Comparison of ENCODE assay signal across 8 cellular contexts in genomic region chr9:134344068-134344820, GRCh38. TPM values are rescaled to one million over a fixed set of nuclear protein-coding genes. Genes with fewer than 3 reads are reported as not detected.
A peak's percentile ranks its signal among the peaks of the same experiment; 100 is the strongest.
DNase-seq lines count a peak whose midpoint lies in the region; ATAC-seq, FAIRE-seq and TF ChIP-seq lines count a peak whose summit lies in the region.

No MANE protein-coding gene starts in this region.

- TF ChIP-seq POLR2A in adrenal gland (IDR thresholded peaks at IDR 0.05) (no peak), tibial nerve (IDR thresholded peaks at IDR 0.05) (no peak)

- H3K9me3 ChIP-seq in adrenal gland (replicated peaks in 1 of 3) (no peaks in the 10 kb centered on the region), tibial nerve (no peaks in the 10 kb centered on the region), pancreas (no peaks in the 10 kb centered on the region)

- H3K36me3 ChIP-seq in adrenal gland (replicated peaks in 1 of 2), result no peaks in the 10 kb centered on the region
- no peaks in the 10 kb centered on the region for H3K36me3 ChIP-seq in tibial nerve
- no peaks in the 10 kb centered on the region for H3K36me3 ChIP-seq in pancreas

- TF ChIP-seq EP300 in tibial nerve (IDR thresholded peaks at IDR 0.05), result no peak

- intact Hi-C loops in adrenal gland (cut with DNase I) (no loop called here), pancreas (cut with DNase I) (no loop called here)

- peak overlapping the region; percentile 24 to 85 (median 59) for H3K27ac ChIP-seq in adrenal gland
- peak overlapping the region in 3 of 4 donors; percentile 52 to 81 (median 80) for H3K27ac ChIP-seq in tibial nerve
- H3K27ac ChIP-seq in pancreas, result peak overlapping the region in 1 of 4 donors; percentile 22

- TF ChIP-seq CTCF in adrenal gland (IDR thresholded peaks at IDR 0.05) (no peak), tibial nerve (IDR thresholded peaks at IDR 0.05) (no peak), pancreas (IDR thresholded peaks at IDR 0.05) (no peak)

- peak; percentile 10 for DNase-seq in activated effector memory CD4-positive, alpha-beta T cell treated with Interleukin-2 at 50 U/mL for 16 hours
- DNase-seq in activated effector memory CD4-positive, alpha-beta T cell treated with anti-CD3 and anti-CD28 coated beads, Interleukin-2, amount 50 U/mL, for 16 hours, result no peak
- DNase-seq in adrenal gland (peak; percentile 53 to 76 (median 67)), left lobe of liver (ENCODE audit: low spot score) (no peak), tibial nerve (ENCODE audit: low spot score in 2 of 2) (peak in 1 of 2 donors; percentile 61), pancreas (no peak), cortex of kidney (lab: John Stamatoyannopoulos, UW) (no peak)

- 60 to 81% (median 70%) methylated on average over 6 to 17 of the region's 17 CpGs for WGBS in adrenal gland, 4 donors
- WGBS in tibial nerve, 2 donors, result 44 to 52% methylated on average over 14 to 17 of the region's 17 CpGs
- 84 to 86% methylated on average over 17 of the region's 17 CpGs for WGBS in pancreas, 2 donors

- no peak for FAIRE-seq in pancreas (lab: Jason Lieb, UNC)

- no peak overlapping the region for H3K4me3 ChIP-seq in adrenal gland
- no peak overlapping the region for H3K4me3 ChIP-seq in tibial nerve
- H3K4me3 ChIP-seq in pancreas, result no peak overlapping the region

- H3K4me1 ChIP-seq in adrenal gland (replicated peaks in 1 of 2) (peaks cover 78 to 97% of the 10 kb centered on the region in 2 donors), tibial nerve (peaks cover 0 to 100% (median 95%) of the 10 kb centered on the region in 4 donors), pancreas (peaks cover 15 to 31% (median 24%) of the 10 kb centered on the region in 3 donors)

- no peaks in the 10 kb centered on the region for H3K27me3 ChIP-seq in adrenal gland
- H3K27me3 ChIP-seq in tibial nerve, result no peaks in the 10 kb centered on the region
- no peaks in the 10 kb centered on the region for H3K27me3 ChIP-seq in pancreas

- peak; percentile 1 for ATAC-seq in left lobe of liver
- ATAC-seq in GM18868 (IDR thresholded peaks at IDR 0.05; ENCODE audit: unreplicated experiment), result no peak
- ATAC-seq in pancreas, result no peak

RNA-seq across cellular contexts. Expression of gene RXRA, which starts 18.0 kb away (rescaled TPM):
- total RNA-seq in adrenal gland, result 100 to 1,000 TPM in 4 of 8 donors, 10 to 100 TPM in 4; 64.2 to 114 (median 94.7) TPM
- 10 to 100 TPM; 16.1 to 72.9 (median 31.6) TPM for polyA plus RNA-seq in adrenal gland
- total RNA-seq in left lobe of liver, result 163 TPM
- total RNA-seq in tibial nerve, result 10 to 100 TPM; 53.5 to 61.5 (median 56.5) TPM
- total RNA-seq in pancreas, result 10 to 100 TPM; 20.2 to 34.1 (median 22.9) TPM
- polyA plus RNA-seq in pancreas, result 10 to 100 TPM; 22.4 to 35.1 TPM

Comparison
In these comparisons a context has a peak if more than half of its experiments do, and no peak if none do; other contexts are left out.
1. DNase-seq: peak in activated effector memory CD4-positive, alpha-beta T cell treated with Interleukin-2 at 50 U/mL for 16 hours (single experiment) and adrenal gland (7 of 7); none in activated effector memory CD4-positive, alpha-beta T cell treated with anti-CD3 and anti-CD28 coated beads, Interleukin-2, amount 50 U/mL, for 16 hours (single experiment), left lobe of liver (single experiment), pancreas (0 of 6) and cortex of kidney (single experiment).